8 cellular contexts compared by ENCODE assay signal in genomic region chr6:108588586-108588985, GRCh38. TPM values are rescaled to one million over a fixed set of nuclear protein-coding genes. Genes with fewer than 3 reads are reported as not detected.
DNase-seq lines count a peak whose midpoint lies in the region; ATAC-seq and TF ChIP-seq lines count a peak whose summit lies in the region.

No MANE protein-coding gene starts in this region.

- no peak overlapping the region for H4K8ac ChIP-seq in trophoblast cell (ENCODE audit: low read depth, low read length)

- ATAC-seq in GM21825 (IDR thresholded peaks at IDR 0.05; ENCODE audit: unreplicated experiment) = no peak

- H3K4ac ChIP-seq in trophoblast cell (ENCODE audit: low read depth, low read length) = no peak overlapping the region

- H3K14ac ChIP-seq in trophoblast cell (ENCODE audit: low read length) = no peak overlapping the region

- H3K36me3 ChIP-seq in CD8-positive, alpha-beta memory T cell (ENCODE audit: insufficient read depth, low read length) = no peaks in the 10 kb centered on the region
- no peaks in the 10 kb centered on the region for H3K36me3 ChIP-seq in SK-N-MC (ENCODE audit: insufficient read depth, low read length)
- no peaks in the 10 kb centered on the region for H3K36me3 ChIP-seq in trophoblast cell (ENCODE audit: control insufficient read depth in 1 of 2, insufficient read depth in 2 of 2, low read length in 2 of 2)

- H3K79me1 ChIP-seq in trophoblast cell (ENCODE audit: low read length) = peaks cover 18% of the 10 kb centered on the region

- no peak overlapping the region for H2BK12ac ChIP-seq in trophoblast cell (ENCODE audit: low read length)

- H3K9ac ChIP-seq in SK-N-MC (ENCODE audit: insufficient read length) (peak overlapping the region; percentile 24), trophoblast cell (ENCODE audit: low read length) (no peak overlapping the region)

- no peak overlapping the region for H2BK5ac ChIP-seq in trophoblast cell (ENCODE audit: low read depth, low read length, poor library complexity)

- H4K91ac ChIP-seq in trophoblast cell (ENCODE audit: low read depth, low read length) = no peak overlapping the region

- H3K27me3 ChIP-seq in CD8-positive, alpha-beta memory T cell (ENCODE audit: insufficient read depth, low read length, poor library complexity, severe bottlenecking) = no peaks in the 10 kb centered on the region
- no peaks in the 10 kb centered on the region for H3K27me3 ChIP-seq in trophoblast cell (ENCODE audit: insufficient read depth, low read length)

- POLR2A ChIA-PET in CD8-positive, alpha-beta memory T cell (lab: Charles Lee) = no interaction called here

- H3K27me3 Mint-ChIP-seq in CD8-positive, alpha-beta memory T cell = no peaks in the 10 kb centered on the region

- H2AFZ ChIP-seq in trophoblast cell (ENCODE audit: insufficient read depth, low read length, poor library complexity) = no peak overlapping the region

- no peaks in the 10 kb centered on the region for H3K9me3 Mint-ChIP-seq in CD8-positive, alpha-beta memory T cell

- H2AK5ac ChIP-seq in trophoblast cell (ENCODE audit: low read length) = no peak overlapping the region

- TF ChIP-seq CTCF in fibroblast of the aortic adventitia (IDR thresholded peaks at IDR 0.05; ENCODE audit: insufficient read depth, low read length) = no peak

- H3K27ac Mint-ChIP-seq in CD8-positive, alpha-beta memory T cell = peak overlapping the region; percentile 12 to 95 (median 49)

- H3K27ac ChIP-seq in CD8-positive, alpha-beta memory T cell (ENCODE audit: low read depth, low read length) = peak overlapping the region; percentile 26
- peak overlapping the region; percentile 81 for H3K27ac ChIP-seq in SK-N-MC
- peak overlapping the region; percentile 96 for H3K27ac ChIP-seq in trophoblast cell (ENCODE audit: low read depth, low read length)

- no peaks in the 10 kb centered on the region for H3K36me3 Mint-ChIP-seq in CD8-positive, alpha-beta memory T cell

- no peak overlapping the region for H2BK120ac ChIP-seq in trophoblast cell (ENCODE audit: insufficient read depth, low read length, poor library complexity)

- no CpG with 5 or more reads among the region's 1 CpG for WGBS in trophoblast cell (ENCODE audit: extremely low coverage, insufficient coverage, insufficient read length)

- H4K12ac ChIP-seq in trophoblast cell (ENCODE audit: low read depth, low read length) = no peak overlapping the region

- H3K9me3 ChIP-seq in CD8-positive, alpha-beta memory T cell (ENCODE audit: low read length) = no peaks in the 10 kb centered on the region
- H3K9me3 ChIP-seq in SK-N-MC (ENCODE audit: low read depth, low read length) (no peaks in the 10 kb centered on the region), trophoblast cell (ENCODE audit: insufficient read depth, low read depth, low read length) (no peaks in the 10 kb centered on the region)

- H3K4me3 ChIP-seq in CD8-positive, alpha-beta memory T cell (ENCODE audit: low read length) = no peak overlapping the region
- H3K4me3 ChIP-seq in SK-N-MC (no peak overlapping the region), fibroblast of the aortic adventitia (ENCODE audit: low read depth, low read length) (no peak overlapping the region), trophoblast cell (ENCODE audit: low read depth, low read length) (no peak overlapping the region)

- H3K4me1 Mint-ChIP-seq in CD8-positive, alpha-beta memory T cell = peaks cover 65 to 89% (median 84%) of the 10 kb centered on the region in 3 donors

- no peak for DNase-seq in CD8-positive, alpha-beta memory T cell
- DNase-seq in SK-N-MC (ENCODE audit: low read depth, low spot score) = no peak
- DNase-seq in fibroblast of the aortic adventitia (ENCODE audit: low read depth) = peak; percentile 70
- DNase-seq in trophoblast cell = peak in 1 of 2 donors; percentile 43
- DNase-seq in NCI-H524 treated with DMSO at 0.1 percent for 48 hours (lab: John Stamatoyannopoulos, UW) = no peak
- DNase-seq in T-helper 9 cell = no peak
- DNase-seq in epidermal melanocyte (ENCODE audit: insufficient read length, low spot score) = no peak

- peak overlapping the region in 4 of 7 donors; percentile 6 to 16 (median 9) for H3K4me3 Mint-ChIP-seq in CD8-positive, alpha-beta memory T cell

- H3K79me2 ChIP-seq in trophoblast cell (ENCODE audit: control insufficient read depth, insufficient read depth, low read length, poor library complexity) = peaks cover 18% of the 10 kb centered on the region

- H3K18ac ChIP-seq in trophoblast cell (ENCODE audit: low read length) = no peak overlapping the region

- peaks cover 27% of the 10 kb centered on the region for H3K4me1 ChIP-seq in CD8-positive, alpha-beta memory T cell (ENCODE audit: insufficient read depth, low read length)
- peaks cover 23 to 38% of the 10 kb centered on the region in 2 experiments for H3K4me1 ChIP-seq in trophoblast cell (ENCODE audit: control insufficient read depth in 1 of 2, insufficient read depth in 2 of 2, low read length in 2 of 2)

- peak overlapping the region; percentile 57 for H3K4me2 ChIP-seq in trophoblast cell (ENCODE audit: low read length)

- CTCF ChIA-PET in CD8-positive, alpha-beta memory T cell (lab: Charles Lee) = no interaction called here

- H3K23ac ChIP-seq in trophoblast cell (ENCODE audit: low read length) = no peak overlapping the region

RNA-seq across cellular contexts. Expression of gene FOXO3, which starts 27.9 kb away (rescaled TPM):
- 10 to 100 TPM; 14.1 to 15.0 TPM for total RNA-seq in CD8-positive, alpha-beta memory T cell
- 31.1 TPM for polyA plus RNA-seq in CD8-positive, alpha-beta memory T cell
- total RNA-seq in fibroblast of the aortic adventitia (ENCODE audit: low replicate concordance) = 49.3 and 54.5 TPM in 2 replicates
- polyA plus RNA-seq in trophoblast cell (2013) = 30.9 and 31.9 TPM in 2 replicates

Comparison
In these comparisons a context has a peak if more than half of its experiments do, and no peak if none do; other contexts are left out.
1. H3K27ac ChIP-seq: peak in every context shown above with its lines; median percentile 96 in trophoblast cell; 81 in SK-N-MC; 26 in CD8-positive, alpha-beta memory T cell.